ENCODE assay signal across 9 cellular contexts in the genomic region with DNA sequence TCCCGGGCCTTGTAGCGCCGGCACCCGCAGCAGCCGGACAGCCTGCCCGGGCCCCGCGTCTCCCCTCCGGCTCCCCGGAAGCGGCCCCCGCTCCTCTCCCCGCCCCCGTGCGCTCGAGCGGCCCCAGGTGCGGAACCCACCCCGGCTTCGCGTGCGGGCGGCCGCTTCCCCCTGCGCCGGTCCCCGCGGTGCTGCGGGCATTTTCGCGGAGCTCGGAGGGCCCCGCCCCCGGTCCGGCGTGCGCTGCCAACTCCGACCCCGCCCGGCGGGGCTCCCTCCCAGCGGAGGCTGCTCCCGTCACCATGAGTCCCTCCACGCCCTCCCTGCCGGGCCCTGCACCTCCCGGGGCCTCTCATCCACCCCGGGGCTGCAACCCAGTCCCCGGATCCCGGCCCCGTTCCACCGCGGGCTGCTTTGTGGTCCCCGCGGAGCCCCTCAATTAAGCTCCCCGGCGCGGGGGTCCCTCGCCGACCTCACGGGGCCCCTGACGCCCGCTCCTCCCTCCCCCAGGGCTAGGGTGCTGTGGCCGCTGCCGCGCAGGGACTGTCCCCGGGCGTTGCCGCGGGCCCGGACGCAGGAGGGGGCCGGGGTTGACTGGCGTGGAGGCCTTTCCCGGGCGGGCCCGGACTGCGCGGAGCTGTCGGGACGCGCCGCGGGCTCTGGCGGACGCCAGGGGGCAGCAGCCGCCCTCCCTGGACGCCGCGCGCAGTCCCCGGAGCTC.
A peak's percentile ranks its signal among the peaks of the same experiment; 100 is the strongest.
DNase-seq lines count a peak whose midpoint lies in the region; ATAC-seq, FAIRE-seq and TF ChIP-seq lines count a peak whose summit lies in the region.
"Had no signal": no experiment of that assay in that cellular context is flagged by ENCODE, and none has a peak within 500 bp of the region (broad histone marks: within the 10 kb centered on the region; RNA-seq: fewer than 3 reads in every experiment).

No MANE protein-coding gene starts in this region.

- H3K36me3 ChIP-seq in kidney (ENCODE audit: control insufficient read depth in 1 of 2, insufficient read depth in 2 of 2, low read length in 2 of 2), result no peaks in the 10 kb centered on the region

- intact Hi-C loops in kidney (cut with DNase I), result no loop called here

- peak overlapping the region; percentile 57 to 67 for H3K4me3 ChIP-seq in kidney (ENCODE audit: low read length in 2 of 2)

- H3K9ac ChIP-seq in kidney (ENCODE audit: low read length in 2 of 2), result peak overlapping the region in 1 of 2 donors; percentile 51

- no peaks in the 10 kb centered on the region for H3K9me3 ChIP-seq in kidney (ENCODE audit: control insufficient read depth in 1 of 2, low read length in 2 of 2)

- TF ChIP-seq CTCF in kidney (IDR thresholded peaks at IDR 0.05; ENCODE audit: borderline replicate concordance, extremely low read depth, insufficient read depth), result peak; percentile 76

- in situ Hi-C loops in T47D (cut with HindIII; ENCODE audit: low pct_unique_long_range_greater_than_20kb, low sequenced_read_pairs), result no loop called here

- DNase-seq in DMS79 treated with DMSO at 0.1 percent for 48 hours (lab: John Stamatoyannopoulos, UW) (peak; percentile 48), DMS79 (lab: John Stamatoyannopoulos, UW) (no peak), NCI-H1092 (lab: John Stamatoyannopoulos, UW) (peak; percentile 47), UCSD-AML1 (lab: John Stamatoyannopoulos, UW; ENCODE audit: unreplicated experiment) (peak; percentile 88), T47D (ENCODE audit: low read depth in 1 of 2, low spot score in 1 of 2) (peak; percentile 74 to 86), kidney (peak; percentile 93)
- DNase-seq in stimulated activated CD4-positive, alpha-beta T cell treated with anti-CD3 and anti-CD28 coated beads, Interleukin-1b, Interleukin-23, amount 100 ng/mL, for 4 hours (ENCODE audit: low read depth in 2 of 2), result peak; percentile 65 to 78

- FAIRE-seq in kidney (lab: Jason Lieb, UNC), result no peak
- FAIRE-seq: A204.1 had no signal

- peaks cover 8 to 10% of the 10 kb centered on the region in 2 donors for H3K4me1 ChIP-seq in kidney (ENCODE audit: control insufficient read depth in 1 of 2, insufficient read depth in 1 of 2, low read depth in 1 of 2, low read length in 2 of 2)

- peak; percentile 39 for ATAC-seq in HG02588 (IDR thresholded peaks at IDR 0.05; ENCODE audit: unreplicated experiment)

- H3K27ac ChIP-seq in kidney (ENCODE audit: low read depth in 2 of 2, low read length in 2 of 2), result peak overlapping the region; percentile 78 to 80
